ENCODE assay signal across 19 cellular contexts in genomic region chr1:55073187-55073916, GRCh38. TPM values are rescaled to one million over a fixed set of nuclear protein-coding genes. Genes with fewer than 3 reads are reported as not detected.
DNase-seq lines count a peak whose midpoint lies in the region; ATAC-seq lines count a peak whose summit lies in the region.
"Had no signal": no experiment of that assay in that cellular context is flagged by ENCODE, and none has a peak within 500 bp of the region (broad histone marks: within the 10 kb centered on the region; RNA-seq: fewer than 3 reads in every experiment).

No MANE protein-coding gene starts in this region.

- H3K27ac Mint-ChIP-seq in activated T-helper 1 cell treated with anti-CD3 and anti-CD28 coated beads, Interleukin-12 subunit alpha, Interleukin-12 subunit beta, Interleukin-2, Interleukin-4 antibody, amounts not matched to agents 30 ng/mL and 10 ng/mL and 1 ng/mL, durations not matched to agents 14 hours and 24 hours and 36 hours = peak overlapping the region; percentile 27

- no peak overlapping the region for H3K4me2 ChIP-seq in Karpas-422 (ENCODE audit: low read depth, low read length, poor library complexity, severe bottlenecking)

- H2AFZ ChIP-seq in Karpas-422 (ENCODE audit: low read length) = no peak overlapping the region

- H3K4me3 Mint-ChIP-seq in activated T-helper 1 cell treated with anti-CD3 and anti-CD28 coated beads, Interleukin-12 subunit alpha, Interleukin-12 subunit beta, Interleukin-2, Interleukin-4 antibody, amounts not matched to agents 30 ng/mL and 10 ng/mL and 1 ng/mL, durations not matched to agents 14 hours and 24 hours and 36 hours = no peak overlapping the region

- no peak overlapping the region for H3K27ac ChIP-seq in Karpas-422 (ENCODE audit: low read length)
- H3K27ac ChIP-seq: pancreas, SJCRH30, WERI-Rb-1 had no signal

- H3K36me3 ChIP-seq in Karpas-422 (ENCODE audit: insufficient read depth, low read length) = peaks cover 50% of the 10 kb centered on the region; the same call in 1 of the 2 replicates
- peaks cover 80% of the 10 kb centered on the region for H3K36me3 ChIP-seq in HAP-1 (replicated peaks)

- H3K9me3 ChIP-seq in Karpas-422 (ENCODE audit: low read length) (no peaks in the 10 kb centered on the region), HAP-1 (no peaks in the 10 kb centered on the region)
- H3K9me3 ChIP-seq: BE2C, pancreas, SJCRH30 had no signal

- no peaks in the 10 kb centered on the region for H3K9me3 Mint-ChIP-seq in activated T-helper 1 cell treated with anti-CD3 and anti-CD28 coated beads, Interleukin-12 subunit alpha, Interleukin-12 subunit beta, Interleukin-2, Interleukin-4 antibody, amounts not matched to agents 30 ng/mL and 10 ng/mL and 1 ng/mL, durations not matched to agents 14 hours and 24 hours and 36 hours

- in situ Hi-C loops in HAP-1 (cut with MboI; ENCODE audit: low sequenced_read_pairs) = no loop called here

- intact Hi-C loops in activated T-helper 1 cell treated with anti-CD3 and anti-CD28 coated beads, Interleukin-12 subunit alpha, Interleukin-12 subunit beta, Interleukin-2, Interleukin-4 antibody, amounts not matched to agents 30 ng/mL and 10 ng/mL and 1 ng/mL, durations not matched to agents 14 hours and 24 hours and 36 hours (cut with micrococcal nuclease) = loop anchor here (2.0 to 5.0 kb wide), 3 partner anchors 54 to 264 kb away; no protein-coding TSS in a partner anchor

- no peaks in the 10 kb centered on the region for H3K79me2 ChIP-seq in Karpas-422 (ENCODE audit: low read length)

- no peaks in the 10 kb centered on the region for H3K27me3 Mint-ChIP-seq in activated T-helper 1 cell treated with anti-CD3 and anti-CD28 coated beads, Interleukin-12 subunit alpha, Interleukin-12 subunit beta, Interleukin-2, Interleukin-4 antibody, amounts not matched to agents 30 ng/mL and 10 ng/mL and 1 ng/mL, durations not matched to agents 14 hours and 24 hours and 36 hours (ENCODE audit: insufficient read depth)

- H3K27me3 ChIP-seq in Karpas-422 (ENCODE audit: low read length) = no peaks in the 10 kb centered on the region
- no peaks in the 10 kb centered on the region for H3K27me3 ChIP-seq in HAP-1 (ENCODE audit: low read depth)
- H3K27me3 ChIP-seq: BE2C, pancreas, SJCRH30 had no signal

- H3K4me3 ChIP-seq in Karpas-422 (ENCODE audit: low read length) (no peak overlapping the region), HAP-1 (no peak overlapping the region)
- H3K4me3 ChIP-seq: lung, pancreas, SJCRH30 had no signal

- ATAC-seq in GM18861 (IDR thresholded peaks at IDR 0.05; ENCODE audit: unreplicated experiment) (peak; percentile 72), HG03159 (IDR thresholded peaks at IDR 0.05; ENCODE audit: unreplicated experiment) (peak; percentile 66)
- ATAC-seq: esophagus mucosa, pancreas had no signal

- no peak overlapping the region for H3K9ac ChIP-seq in Karpas-422 (ENCODE audit: low read length)

- H3K4me1 Mint-ChIP-seq in activated T-helper 1 cell treated with anti-CD3 and anti-CD28 coated beads, Interleukin-12 subunit alpha, Interleukin-12 subunit beta, Interleukin-2, Interleukin-4 antibody, amounts not matched to agents 30 ng/mL and 10 ng/mL and 1 ng/mL, durations not matched to agents 14 hours and 24 hours and 36 hours (ENCODE audit: low read depth) = peaks cover 21% of the 10 kb centered on the region

- DNase-seq in DMS53 (lab: John Stamatoyannopoulos, UW) (peak; percentile 62), Karpas-422 (no peak), HAP-1 (ENCODE audit: low spot score in 2 of 2) (no peak), GM19238 (ENCODE audit: insufficient read length, low spot score) (no peak)
- DNase-seq in activated T-helper 1 cell treated with anti-CD3 and anti-CD28 coated beads, Interleukin-12 subunit alpha, Interleukin-12 subunit beta, Interleukin-2, Interleukin-4 antibody, amounts not matched to agents 30 ng/mL and 10 ng/mL and 1 ng/mL, durations not matched to agents 14 hours and 24 hours and 36 hours (ENCODE audit: low spot score) = no peak
- no peak for DNase-seq in stimulated activated CD8-positive, alpha-beta memory T cell treated with anti-CD3 and anti-CD28 coated beads, Interleukin-4, amount 100 ng/mL, for 48 hours
- DNase-seq: activated gamma-delta T cell treated with Interleukin-2 at 50 U/mL for 16 hours, BE2C, H7, MM.1S, NCI-H69, pancreas, SJCRH30, WERI-Rb-1 had no signal

- peaks cover 56% of the 10 kb centered on the region for H3K36me3 Mint-ChIP-seq in activated T-helper 1 cell treated with anti-CD3 and anti-CD28 coated beads, Interleukin-12 subunit alpha, Interleukin-12 subunit beta, Interleukin-2, Interleukin-4 antibody, amounts not matched to agents 30 ng/mL and 10 ng/mL and 1 ng/mL, durations not matched to agents 14 hours and 24 hours and 36 hours (ENCODE audit: low read depth)

- H3K9me2 ChIP-seq in Karpas-422 (replicated peaks; ENCODE audit: insufficient read depth, low read length) = no peaks in the 10 kb centered on the region

- no peaks in the 10 kb centered on the region for H4K20me1 ChIP-seq in Karpas-422 (ENCODE audit: insufficient read depth, low read depth, low read length)

- H3K4me1 ChIP-seq in Karpas-422 (ENCODE audit: low read length) (no peaks in the 10 kb centered on the region), HAP-1 (no peaks in the 10 kb centered on the region)
- H3K4me1 ChIP-seq: BE2C, pancreas, SJCRH30 had no signal

RNA-seq across cellular contexts. Expression of gene PCSK9, which starts 34.0 kb away (rescaled TPM):
- total RNA-seq in activated T-helper 1 cell treated with anti-CD3 and anti-CD28 coated beads, Interleukin-12 subunit alpha, Interleukin-12 subunit beta, Interleukin-2, Interleukin-4 antibody, amounts not matched to agents 30 ng/mL and 10 ng/mL and 1 ng/mL, durations not matched to agents 14 hours and 24 hours and 36 hours = not detected in 2 replicates
- total RNA-seq in Karpas-422 (2014; rRNA removed; shearing (Covaris generic); ENCODE audit: low replicate concordance) = not detected in 2 replicates
- total RNA-seq: subcutaneous adipose tissue had no signal
